Comparison of ENCODE assay signal across 8 cellular contexts in the genomic region with DNA sequence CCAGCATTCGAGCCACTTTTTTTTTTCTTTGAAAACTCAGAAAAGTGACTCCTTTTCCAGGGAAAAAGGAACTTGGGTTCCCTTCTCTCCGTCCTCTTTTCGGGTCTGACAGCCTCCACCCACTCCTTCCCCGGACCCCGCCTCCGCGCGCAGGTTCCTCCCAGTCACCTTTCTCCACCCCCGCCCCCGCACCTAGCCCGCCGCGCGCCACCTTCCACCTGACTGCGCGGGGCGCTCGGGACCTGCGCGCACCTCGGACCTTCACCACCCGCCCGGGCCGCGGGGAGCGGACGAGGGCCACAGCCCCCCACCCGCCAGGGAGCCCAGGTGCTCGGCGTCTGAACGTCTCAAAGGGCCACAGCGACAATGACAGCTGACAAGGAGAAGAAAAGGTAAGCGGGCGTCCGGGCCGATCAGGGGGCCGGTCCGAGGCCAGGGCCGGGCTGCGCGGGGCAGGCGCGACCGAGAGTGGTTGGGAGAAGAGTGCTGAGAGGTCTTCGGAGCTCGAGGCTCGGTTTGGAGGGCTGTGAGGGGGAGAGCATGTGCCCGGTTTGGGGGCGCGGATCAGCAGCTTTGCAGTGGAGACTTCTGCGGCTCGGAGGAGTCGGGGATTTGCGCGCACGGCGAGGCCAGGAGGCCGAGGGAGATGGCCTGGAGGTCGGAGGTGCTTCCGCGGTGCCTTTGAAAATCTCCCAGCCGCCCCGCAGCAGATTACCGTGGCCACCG. TPM values are rescaled to one million over a fixed set of nuclear protein-coding genes. Genes with fewer than 3 reads are reported as not detected.
A peak's percentile ranks its signal among the peaks of the same experiment; 100 is the strongest.
DNase-seq lines count a peak whose midpoint lies in the region; ATAC-seq and TF ChIP-seq lines count a peak whose summit lies in the region.

No MANE protein-coding gene starts in this region.

- TF ChIP-seq EP300 in esophagus muscularis mucosa (IDR thresholded peaks at IDR 0.05): no peak
- no peak for TF ChIP-seq EP300 in suprapubic skin (IDR thresholded peaks at IDR 0.05)

- ATAC-seq in HG02571 (IDR thresholded peaks at IDR 0.05; ENCODE audit: unreplicated experiment): peak; percentile 35

- no peaks in the 10 kb centered on the region for H3K27me3 ChIP-seq in esophagus muscularis mucosa
- H3K27me3 ChIP-seq in suprapubic skin: no peaks in the 10 kb centered on the region

- no peaks in the 10 kb centered on the region for H3K36me3 Mint-ChIP-seq in nephron (ENCODE audit: low read depth)

- TF ChIP-seq POLR2A in esophagus muscularis mucosa (IDR thresholded peaks at IDR 0.05; ENCODE audit: low read depth): no peak
- no peak for TF ChIP-seq POLR2A in suprapubic skin (IDR thresholded peaks at IDR 0.05)

- H3K9me3 Mint-ChIP-seq in nephron: peaks cover 2% of the 10 kb centered on the region

- H3K27ac Mint-ChIP-seq in nephron: no peak overlapping the region

- H3K27me3 Mint-ChIP-seq in nephron (ENCODE audit: low read depth): peaks cover 92% of the 10 kb centered on the region

- H3K9me3 ChIP-seq in esophagus muscularis mucosa (no peaks in the 10 kb centered on the region), suprapubic skin (no peaks in the 10 kb centered on the region)

- H3K36me3 ChIP-seq in esophagus muscularis mucosa: peaks cover 0 to 12% (median 0%) of the 10 kb centered on the region in 4 donors
- no peaks in the 10 kb centered on the region for H3K36me3 ChIP-seq in suprapubic skin

- peaks cover 27% of the 10 kb centered on the region for H3K4me1 Mint-ChIP-seq in nephron

- H3K27ac ChIP-seq in esophagus muscularis mucosa (replicated peaks in 1 of 4): peak overlapping the region; percentile 90 to 94 (median 92)
- H3K27ac ChIP-seq in suprapubic skin: peak overlapping the region; percentile 92

- peak overlapping the region; percentile 83 to 89 (median 85) for H3K4me3 Mint-ChIP-seq in nephron

- H3K4me1 ChIP-seq in esophagus muscularis mucosa (peaks cover 4 to 42% (median 34%) of the 10 kb centered on the region in 4 donors), suprapubic skin (peaks cover 33% of the 10 kb centered on the region)

- H3K4me3 ChIP-seq in GM12865 (ENCODE audit: low read depth, low read length) (peak overlapping the region; percentile 69), esophagus muscularis mucosa (peak overlapping the region; percentile 66 to 88 (median 80)), suprapubic skin (peak overlapping the region; percentile 81)

- no peak for TF ChIP-seq CTCF in GM12865 (IDR thresholded peaks at IDR 0.05; ENCODE audit: insufficient read depth, low read depth, low read length, missing control alignments)
- no peak for TF ChIP-seq CTCF in esophagus muscularis mucosa (IDR thresholded peaks at IDR 0.05)
- TF ChIP-seq CTCF in nephron (IDR thresholded peaks at IDR 0.05; ENCODE audit: unreplicated experiment in 3 of 3): no peak
- no peak for TF ChIP-seq CTCF in suprapubic skin (IDR thresholded peaks at IDR 0.05)

- intact Hi-C loops in esophagus muscularis mucosa (cut with DNase I): loop anchor here (2.0 to 10.0 kb wide), 2 partner anchors 67 to 303 kb away; no protein-coding TSS in a partner anchor

- peak; percentile 38 for DNase-seq in GM12865 (ENCODE audit: low read depth)
- peak; percentile 71 for DNase-seq in NCI-H2196 (lab: John Stamatoyannopoulos, UW; ENCODE audit: unreplicated experiment)
- peak; percentile 40 for DNase-seq in activated T-cell treated with anti-CD3 and anti-CD28 coated beads for 24 hours (ENCODE audit: low read depth)
- DNase-seq in esophagus muscularis mucosa (ENCODE audit: extremely low spot score): no peak
- DNase-seq in suprapubic skin (ENCODE audit: low spot score in 2 of 2): peak; percentile 84 to 87
- DNase-seq in NCI-H187 treated with DMSO at 0.1 percent for 48 hours (lab: John Stamatoyannopoulos, UW): no peak

- under 1% methylated on average over 23 of the region's 65 CpGs for WGBS in esophagus muscularis mucosa
- under 1% methylated on average over 37 of the region's 65 CpGs for WGBS in suprapubic skin

RNA-seq across cellular contexts. Expression of a gene that starts 0.5 kb away (rescaled TPM):
- total RNA-seq in esophagus muscularis mucosa: 100 to 1,000 TPM; 113 to 225 (median 183) TPM
- total RNA-seq in suprapubic skin: 100 to 1,000 TPM; 110 to 271 (median 142) TPM

Comparison
In these comparisons a context has a peak if more than half of its experiments do, and no peak if none do; other contexts are left out.
1. DNase-seq: peak in GM12865 (single experiment), NCI-H2196 (single experiment), activated T-cell treated with anti-CD3 and anti-CD28 coated beads for 24 hours (single experiment) and suprapubic skin (2 of 2); none in esophagus muscularis mucosa (single experiment) and NCI-H187 treated with DMSO at 0.1 percent for 48 hours (single experiment).
2. Peak in every context shown above with its lines, with median percentiles within 50 percentile points of each other: H3K4me3 ChIP-seq.